1 cellular context compared by ENCODE assay signal in genomic region chr10:86699125-86699524, GRCh38.
TF ChIP-seq lines count a peak whose summit lies in the region.

No MANE protein-coding gene starts in this region.

TF ChIP-seq in IMR-90, 13 proteins besides CTCF, POLR2A, EP300 and RAD21:
- TF ChIP-seq CEBPB (IDR thresholded peaks at IDR 0.05; ENCODE audit: low read depth, low read length) (peak; percentile 82), SMC3 (IDR thresholded peaks at IDR 0.05; ENCODE audit: low read depth, low read length) (no peak)
